Comparison of ENCODE assay signal across 27 cellular contexts in the genomic region with DNA sequence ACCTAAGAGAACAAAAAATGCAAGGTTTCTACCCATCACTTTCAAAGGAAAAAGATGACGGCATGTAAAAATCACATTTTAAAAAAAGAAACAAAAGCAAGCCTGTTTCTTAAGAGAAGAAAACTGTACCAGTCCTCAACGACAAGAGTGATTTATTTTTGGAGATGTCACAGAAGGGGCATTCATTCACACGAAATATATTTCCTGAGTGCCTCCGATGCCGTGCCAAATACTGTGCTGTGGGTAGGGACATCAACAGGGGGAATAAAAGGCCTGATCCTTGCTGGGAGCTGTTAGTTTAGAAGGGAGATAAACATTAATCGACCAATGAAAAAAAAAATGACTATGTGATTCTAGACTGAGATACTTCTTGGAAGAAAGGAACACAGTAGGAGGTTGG.
"Had no signal": no experiment of that assay in that cellular context is flagged by ENCODE, and none has a peak within 500 bp of the region (broad histone marks: within the 10 kb centered on the region; RNA-seq: fewer than 3 reads in every experiment).

No MANE protein-coding gene starts in this region.

- H3K27ac Mint-ChIP-seq: activated CD8-positive, alpha-beta memory T cell treated with anti-CD3 and anti-CD28 coated beads, Interleukin-2, amount 10 ng/mL, durations not matched to agents 7 days and 5 days; activated naive CD4-positive, alpha-beta T cell treated with anti-CD3 and anti-CD28 coated beads for 36 hours; activated naive CD8-positive, alpha-beta T cell; T-helper 1 cell treated with Interleukin-12 subunit alpha and Interleukin-12 subunit beta and Interleukin-4 antibody, amounts not matched to agents 30 μg/mL and 1 μg/mL, for 36 hours had no signal

- H3K27me3 ChIP-seq: brain microvascular endothelial cell, cardiac muscle cell, SJSA1 had no signal

- H3K36me3 ChIP-seq: brain microvascular endothelial cell, cardiac muscle cell, SJSA1 had no signal

- H3K9me3 ChIP-seq: SJSA1 had no signal

- H3K4me1 ChIP-seq: SJSA1 had no signal

- H3K27me3 Mint-ChIP-seq: activated CD8-positive, alpha-beta memory T cell treated with anti-CD3 and anti-CD28 coated beads, Interleukin-2, amount 10 ng/mL, durations not matched to agents 7 days and 5 days; activated naive CD8-positive, alpha-beta T cell had no signal

- H3K4me3 ChIP-seq: cardiac muscle cell, K562, SJSA1 had no signal

- H3K36me3 Mint-ChIP-seq: activated CD8-positive, alpha-beta memory T cell treated with anti-CD3 and anti-CD28 coated beads, Interleukin-2, amount 10 ng/mL, durations not matched to agents 7 days and 5 days; activated naive CD8-positive, alpha-beta T cell had no signal

- H3K4me1 Mint-ChIP-seq: activated CD8-positive, alpha-beta memory T cell treated with anti-CD3 and anti-CD28 coated beads, Interleukin-2, amount 10 ng/mL, durations not matched to agents 7 days and 5 days had no signal

- H3K27ac ChIP-seq: brain microvascular endothelial cell, cardiac muscle cell, RWPE1, SJSA1 had no signal

- H3K4me3 Mint-ChIP-seq: activated CD8-positive, alpha-beta memory T cell treated with anti-CD3 and anti-CD28 coated beads, Interleukin-2, amount 10 ng/mL, durations not matched to agents 7 days and 5 days; activated naive CD4-positive, alpha-beta T cell treated with anti-CD3 and anti-CD28 coated beads for 36 hours; activated naive CD8-positive, alpha-beta T cell; activated T-cell treated with anti-CD3 and anti-CD28 coated beads, Interleukin-2, amount 50 U/mL, for 4 hours; T-helper 1 cell treated with Interleukin-12 subunit alpha and Interleukin-12 subunit beta and Interleukin-4 antibody, amounts not matched to agents 30 μg/mL and 1 μg/mL, for 36 hours had no signal

- H3K9me3 Mint-ChIP-seq: activated naive CD4-positive, alpha-beta T cell treated with anti-CD3 and anti-CD28 coated beads for 36 hours; T-helper 1 cell treated with Interleukin-12 subunit alpha and Interleukin-12 subunit beta and Interleukin-4 antibody, amounts not matched to agents 30 μg/mL and 1 μg/mL, for 36 hours had no signal

- DNase-seq: activated CD4-positive, alpha-beta T cell treated with anti-CD3 and anti-CD28 coated beads for 48 hours; activated CD4-positive, alpha-beta T cell treated with anti-CD3 and anti-CD28 coated beads, Interleukin-2, amount 50 U/mL, for 4 hours; activated CD4-positive, CD25-positive, alpha-beta regulatory T cell treated with anti-CD3 and anti-CD28 coated beads, Interleukin-2, amount 50 U/mL, for 72 hours; activated CD8-positive, alpha-beta memory T cell treated with anti-CD3 and anti-CD28 coated beads, Interleukin-2, amount 10 ng/mL, durations not matched to agents 7 days and 5 days; activated effector memory CD4-positive, alpha-beta T cell treated with anti-CD3 and anti-CD28 coated beads, Interleukin-2, amount 50 U/mL, for 16 hours; activated naive CD4-positive, alpha-beta T cell treated with anti-CD3 and anti-CD28 coated beads for 36 hours; activated T-cell treated with anti-CD3 and anti-CD28 coated beads, Interleukin-2, amount 50 U/mL, for 4 hours; amygdala; brain microvascular endothelial cell; Karpas-422; MM.1S; NCI-H1105; NCI-H1436; NCI-H1694 treated with DMSO at 0.1 percent for 48 hours; NCI-H2029 treated with DMSO at 0.1 percent for 48 hours; NCI-H345; NCI-H510A; NCI-H526 treated with DMSO at 0.1 percent for 48 hours; NCI-H82; OCI-M1; Right ventricle myocardium superior had no signal
